Comparison of ENCODE assay signal across 8 cellular contexts in genomic region chr18:5868218-5868904, GRCh38. TPM values are rescaled to one million over a fixed set of nuclear protein-coding genes. Genes with fewer than 3 reads are reported as not detected.
DNase-seq lines count a peak whose midpoint lies in the region; ATAC-seq, FAIRE-seq and TF ChIP-seq lines count a peak whose summit lies in the region.

No MANE protein-coding gene starts in this region.

- H2AFZ ChIP-seq in PC-3 (ENCODE audit: low read length) (no peak overlapping the region), keratinocyte (ENCODE audit: control insufficient read depth, low read length) (no peak overlapping the region)

- H3K4me1 ChIP-seq in PC-3 (ENCODE audit: insufficient read depth, low read length) (no peaks in the 10 kb centered on the region), keratinocyte (ENCODE audit: control insufficient read depth, extremely low read depth, insufficient read depth, low read length) (no peaks in the 10 kb centered on the region)

- ATAC-seq in GM21526 (IDR thresholded peaks at IDR 0.05; ENCODE audit: low FRiP score, unreplicated experiment): peak; percentile 90
- peak; percentile 100 for ATAC-seq in PC-3

- DNase-seq in NCI-H446 (lab: John Stamatoyannopoulos, UW) (peak; percentile 13 to 64), NCI-H446 treated with DMSO at 0.1 percent for 48 hours (lab: John Stamatoyannopoulos, UW) (no peak), HUDEP-2 (lab: John Stamatoyannopoulos, UW; ENCODE audit: unreplicated experiment in 76 of 76) (peak in 46 of 76 experiments; percentile 0 to 70 (median 13)), PC-3 (peak; percentile 94), bronchial epithelial cell (ENCODE audit: low read depth) (peak; percentile 68), keratinocyte (ENCODE audit: low read depth, low spot score) (peak; percentile 28), substantia nigra (lab: John Stamatoyannopoulos, UW) (peak in 33 of 49 donors; percentile 3 to 67 (median 40))

- POLR2A ChIA-PET in PC-3 (lab: Charles Lee; ENCODE audit: unreplicated experiment): no interaction called here

- H3K27me3 ChIP-seq in PC-3 (ENCODE audit: low read length) (no peaks in the 10 kb centered on the region), bronchial epithelial cell (ENCODE audit: control insufficient read depth, insufficient read depth, low read length) (no peaks in the 10 kb centered on the region), keratinocyte (ENCODE audit: control insufficient read depth, extremely low read depth, insufficient read depth, low read length) (no peaks in the 10 kb centered on the region)

- H3K9ac ChIP-seq in PC-3 (ENCODE audit: low read length): no peak overlapping the region
- no peak overlapping the region for H3K9ac ChIP-seq in keratinocyte (ENCODE audit: control insufficient read depth, extremely low read depth, insufficient read depth, low read length)

- peak; percentile 94 for TF ChIP-seq CTCF in PC-3 (conservative IDR thresholded peaks at IDR 0.05; ENCODE audit: low read depth, low read length)
- peak; percentile 55 for TF ChIP-seq CTCF in bronchial epithelial cell (IDR thresholded peaks at IDR 0.05; ENCODE audit: insufficient read depth, low read length, severe bottlenecking)
- peak; percentile 73 to 76 (median 74) for TF ChIP-seq CTCF in keratinocyte (optimal IDR thresholded peaks at IDR 0.05 in 1 of 3, IDR thresholded peaks at IDR 0.05 in 1 of 3, conservative IDR thresholded peaks at IDR 0.05 in 1 of 3; ENCODE audit: extremely low read depth in 1 of 3, insufficient read depth in 2 of 3, low read length in 3 of 3)

- BruUV-seq in PC-3 (replicated peaks; lab: Mats Ljungman, UMichigan): no TSS peak

- H3K79me2 ChIP-seq in PC-3 (ENCODE audit: low read length) (no peaks in the 10 kb centered on the region), keratinocyte (ENCODE audit: control insufficient read depth, insufficient read depth, low read length) (no peaks in the 10 kb centered on the region)

- H3K27ac ChIP-seq in PC-3 (ENCODE audit: low read length) (no peak overlapping the region), keratinocyte (ENCODE audit: control insufficient read depth, insufficient read depth, low read length) (no peak overlapping the region), substantia nigra (ENCODE audit: low read depth, low read length, poor library complexity, severe bottlenecking) (no peak overlapping the region)

- intact Hi-C loops in PC-3 (cut with micrococcal nuclease): loop anchor here (1.0 to 5.0 kb wide), 4 partner anchors 654 to 1154 kb away; no protein-coding TSS in a partner anchor

- no peaks in the 10 kb centered on the region for H3F3A ChIP-seq in PC-3 (ENCODE audit: low read length, unreplicated experiment)

- no peak overlapping the region for H3K4me2 ChIP-seq in PC-3 (ENCODE audit: low read length)
- H3K4me2 ChIP-seq in keratinocyte (ENCODE audit: control insufficient read depth, extremely low read depth, insufficient read depth, low read depth, low read length): no peak overlapping the region

- no peak overlapping the region for H3K4me3 ChIP-seq in PC-3 (ENCODE audit: low read length)
- no peak overlapping the region for H3K4me3 ChIP-seq in bronchial epithelial cell (ENCODE audit: low read depth, low read length)
- no peak overlapping the region for H3K4me3 ChIP-seq in keratinocyte (ENCODE audit: control insufficient read depth in 2 of 3, extremely low read depth in 1 of 3, insufficient read depth in 2 of 3, low read depth in 1 of 3, low read length in 3 of 3)

- no peaks in the 10 kb centered on the region for H3K9me1 ChIP-seq in keratinocyte (ENCODE audit: control insufficient read depth, extremely low read depth, insufficient read depth, low read length)

- no peaks in the 10 kb centered on the region for H3K9me3 ChIP-seq in PC-3 (ENCODE audit: low read length)
- H3K9me3 ChIP-seq in keratinocyte (ENCODE audit: control insufficient read depth, low read depth, low read length): no peaks in the 10 kb centered on the region

- H4K20me1 ChIP-seq in PC-3 (ENCODE audit: low read length) (no peaks in the 10 kb centered on the region), keratinocyte (ENCODE audit: control insufficient read depth, extremely low read depth, insufficient read depth, low read length) (peaks cover 5% of the 10 kb centered on the region)

- CTCF ChIA-PET in PC-3 (lab: Charles Lee): interaction anchor here (0.5 to 1.0 kb wide), 7 partner anchors 11 to 689 kb away, joined by 3 to 13 read pairs (median 5); no protein-coding TSS in a partner anchor

- no peaks in the 10 kb centered on the region for H3K9me2 ChIP-seq in PC-3 (replicated peaks; ENCODE audit: low read length)

- no peak for FAIRE-seq in bronchial epithelial cell (lab: Jason Lieb, UNC)
- peak; percentile 90 for FAIRE-seq in keratinocyte (lab: Jason Lieb, UNC)

- H3K36me3 ChIP-seq in PC-3 (ENCODE audit: low read depth, low read length) (no peaks in the 10 kb centered on the region), bronchial epithelial cell (ENCODE audit: control insufficient read depth, insufficient read depth, low read length) (no peaks in the 10 kb centered on the region), keratinocyte (ENCODE audit: control insufficient read depth in 2 of 2, extremely low read depth in 1 of 2, insufficient read depth in 2 of 2, low read length in 2 of 2) (no peaks in the 10 kb centered on the region)

- dilution Hi-C loops in keratinocyte (cut with MboI; ENCODE audit: extremely low pct_ligation_motif_present, low sequenced_read_pairs): no loop called here

RNA-seq across cellular contexts. Expression of gene TMEM200C, which starts 27.0 kb away (rescaled TPM):
- 6.5 and 9.8 TPM in 2 replicates for total RNA-seq in PC-3 (2014; rRNA removed)
- total RNA-seq in bronchial epithelial cell: under 0.01 TPM in 1 of 2 replicates, not detected in the other
- polyA plus RNA-seq in keratinocyte: not detected in 3 replicates
- not detected for polyA plus RNA-seq in keratinocyte (2011; ENCODE audit: low read depth)
- polyA plus RNA-seq in keratinocyte (2011; cell fraction: cytosol; rRNA removed): not detected in 2 replicates
- not detected in 2 replicates for polyA plus RNA-seq in keratinocyte (2011; cell fraction: nucleus; rRNA removed)
- not detected in 2 replicates for polyA plus RNA-seq in keratinocyte (2012; ENCODE audit: low replicate concordance)
- polyA minus RNA-seq in keratinocyte: not detected in 3 replicates
- polyA minus RNA-seq in keratinocyte (2011; cell fraction: cytosol; rRNA and poly(A)+ RNA removed): not detected
- polyA minus RNA-seq in keratinocyte (2011; cell fraction: nucleus; rRNA and poly(A)+ RNA removed): not detected in 2 replicates
